11 cellular contexts compared by ENCODE assay signal in the genomic region with DNA sequence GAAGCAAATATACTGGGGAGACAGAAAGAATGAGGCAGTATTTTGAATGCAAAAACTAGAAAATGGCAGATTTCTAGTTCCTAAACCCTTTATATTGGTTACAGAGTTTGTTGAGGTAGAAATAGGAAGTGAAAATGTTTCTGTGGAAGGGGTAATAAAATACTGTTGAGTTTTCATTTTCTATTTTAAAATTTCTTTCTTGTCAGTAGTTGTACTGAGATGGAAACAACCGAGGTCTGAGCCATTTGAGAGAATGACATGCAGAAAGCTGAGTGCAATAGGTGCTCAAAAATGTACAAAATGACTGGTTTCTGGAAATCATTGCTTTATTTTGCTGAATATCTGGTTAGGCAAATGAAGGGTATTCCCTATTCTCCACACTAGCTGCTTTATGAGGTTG.
DNase-seq lines count a peak whose midpoint lies in the region; ATAC-seq and TF ChIP-seq lines count a peak whose summit lies in the region.
"Had no signal": no experiment of that assay in that cellular context is flagged by ENCODE, and none has a peak within 500 bp of the region (broad histone marks: within the 10 kb centered on the region; RNA-seq: fewer than 3 reads in every experiment).

No MANE protein-coding gene starts in this region.

- DNase-seq in NCI-H226, result no peak
- no peak for DNase-seq in tibial artery
- DNase-seq in SKM-1 (lab: John Stamatoyannopoulos, UW; ENCODE audit: unreplicated experiment), result no peak
- DNase-seq in activated naive CD4-positive, alpha-beta T cell (lab: John Stamatoyannopoulos, UW), result no peak
- DNase-seq: gastrocnemius medialis; NCI-H524; stimulated activated naive CD4-positive, alpha-beta T cell treated with Interleukin-2 at 50 U/mL for 16 hours had no signal

- no peaks in the 10 kb centered on the region for H3K27me3 ChIP-seq in tibial artery
- H3K27me3 ChIP-seq: gastrocnemius medialis had no signal

- ATAC-seq in GM18499 (IDR thresholded peaks at IDR 0.05; ENCODE audit: insufficient read depth, unreplicated experiment) (peak; percentile 100), GM19463 (IDR thresholded peaks at IDR 0.05; ENCODE audit: unreplicated experiment) (peak; percentile 97), HG02870 (IDR thresholded peaks at IDR 0.05; ENCODE audit: unreplicated experiment) (peak; percentile 97), HG03469 (IDR thresholded peaks at IDR 0.05; ENCODE audit: unreplicated experiment) (peak; percentile 98)
- ATAC-seq: gastrocnemius medialis had no signal

- H3K36me3 ChIP-seq in tibial artery, result no peaks in the 10 kb centered on the region
- H3K36me3 ChIP-seq: gastrocnemius medialis had no signal

- H3K4me3 ChIP-seq in tibial artery, result no peak overlapping the region
- H3K4me3 ChIP-seq: gastrocnemius medialis had no signal

- intact Hi-C loops in tibial artery (cut with DNase I; ENCODE audit: low total_unique reads), result no loop called here

- no peak for TF ChIP-seq CTCF in tibial artery (IDR thresholded peaks at IDR 0.05)

- H3K4me1 ChIP-seq in tibial artery, result no peaks in the 10 kb centered on the region
- H3K4me1 ChIP-seq: gastrocnemius medialis had no signal

- no peak overlapping the region for H3K27ac ChIP-seq in tibial artery
- H3K27ac ChIP-seq: gastrocnemius medialis had no signal

- no peaks in the 10 kb centered on the region for H3K9me3 ChIP-seq in tibial artery
- H3K9me3 ChIP-seq: gastrocnemius medialis had no signal
